11 cellular contexts compared by ENCODE assay signal in the genomic region with DNA sequence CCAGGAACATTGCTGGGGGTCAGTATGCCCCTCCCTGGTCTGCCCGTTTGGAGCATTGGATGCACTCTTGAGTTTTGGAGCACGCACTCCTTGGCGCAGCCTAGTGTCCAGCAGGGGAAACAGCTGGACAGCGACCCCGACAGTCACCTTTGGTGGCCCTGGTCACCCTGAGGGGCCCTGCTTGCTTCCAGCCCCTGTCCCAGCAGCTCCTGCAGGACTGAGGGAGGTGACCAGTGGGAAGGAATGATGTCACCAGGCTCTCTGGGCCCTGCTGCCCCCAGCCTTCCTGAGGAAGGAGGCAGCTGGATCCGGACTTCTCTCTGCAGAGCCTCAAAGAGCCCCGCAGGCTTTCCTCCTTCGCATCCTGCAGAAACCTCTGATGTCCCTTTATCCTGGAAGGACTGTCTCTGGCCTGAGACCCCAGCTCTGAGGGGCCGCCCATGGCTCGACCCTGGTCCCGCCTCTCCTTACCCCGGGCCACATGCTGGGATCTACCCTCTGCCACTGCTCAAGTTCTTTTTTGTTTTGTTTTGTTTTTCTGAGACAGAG. TPM values are rescaled to one million over a fixed set of nuclear protein-coding genes. Genes with fewer than 3 reads are reported as not detected.
DNase-seq lines count a peak whose midpoint lies in the region; ATAC-seq and TF ChIP-seq lines count a peak whose summit lies in the region.
"Had no signal": no experiment of that assay in that cellular context is flagged by ENCODE, and none has a peak within 500 bp of the region (broad histone marks: within the 10 kb centered on the region; RNA-seq: fewer than 3 reads in every experiment).

No MANE protein-coding gene starts in this region.

- no peak overlapping the region for H3K4me3 ChIP-seq in MG63

- no peaks in the 10 kb centered on the region for H3K9me3 Mint-ChIP-seq in stimulated activated naive CD8-positive, alpha-beta T cell treated with anti-CD3 and anti-CD28 coated beads, Interleukin-15, Interleukin-2, amounts not matched to agents 100 ng/mL and 50 ng/mL, for 24 hours
- no peaks in the 10 kb centered on the region for H3K9me3 Mint-ChIP-seq in central memory CD8-positive, alpha-beta T cell
- H3K9me3 Mint-ChIP-seq: memory B cell had no signal

- TF ChIP-seq CTCF in RWPE1 (conservative IDR thresholded peaks at IDR 0.05; ENCODE audit: low read depth) = no peak

- CTCF ChIA-PET in RWPE1 (lab: Yijun Ruan, JAX) = interaction anchor here (0.6 to 1.1 kb wide), 3 partner anchors 8 to 63 kb away, joined by 3 to 6 read pairs (median 3); no protein-coding TSS in a partner anchor

- no peaks in the 10 kb centered on the region for H3K27me3 ChIP-seq in MG63

- POLR2A ChIA-PET in RWPE1 (lab: Yijun Ruan, JAX; ENCODE audit: low non-redundant PET) = no interaction called here

- no peak for DNase-seq in stimulated activated naive CD8-positive, alpha-beta T cell treated with anti-CD3 and anti-CD28 coated beads, Interleukin-15, Interleukin-2, amounts not matched to agents 100 U/mL and 50 U/mL, for 24 hours
- no peak for DNase-seq in central memory CD8-positive, alpha-beta T cell (ENCODE audit: low spot score in 2 of 2)
- peak; percentile 89 for DNase-seq in mesenteric fat pad (ENCODE audit: low spot score)
- no peak for DNase-seq in MG63
- no peak for DNase-seq in RWPE1 (ENCODE audit: low spot score)
- DNase-seq in DMS79 treated with DMSO at 0.1 percent for 48 hours (lab: John Stamatoyannopoulos, UW) = no peak
- DNase-seq in stimulated activated naive CD4-positive, alpha-beta T cell treated with Interleukin-2 at 50 U/mL for 16 hours (lab: John Stamatoyannopoulos, UW) = no peak
- DNase-seq: NCI-H69 had no signal

- peaks cover 34% of the 10 kb centered on the region for H3K4me1 Mint-ChIP-seq in stimulated activated naive CD8-positive, alpha-beta T cell treated with anti-CD3 and anti-CD28 coated beads, Interleukin-15, Interleukin-2, amounts not matched to agents 100 ng/mL and 50 ng/mL, for 24 hours (ENCODE audit: low read depth)
- H3K4me1 Mint-ChIP-seq in central memory CD8-positive, alpha-beta T cell = peaks cover 33% of the 10 kb centered on the region

- H3K9me3 ChIP-seq in MG63 = no peaks in the 10 kb centered on the region

- H3K27me3 Mint-ChIP-seq in stimulated activated naive CD8-positive, alpha-beta T cell treated with anti-CD3 and anti-CD28 coated beads, Interleukin-15, Interleukin-2, amounts not matched to agents 100 ng/mL and 50 ng/mL, for 24 hours = no peaks in the 10 kb centered on the region
- no peaks in the 10 kb centered on the region for H3K27me3 Mint-ChIP-seq in central memory CD8-positive, alpha-beta T cell

- no peaks in the 10 kb centered on the region for H3K36me3 Mint-ChIP-seq in stimulated activated naive CD8-positive, alpha-beta T cell treated with anti-CD3 and anti-CD28 coated beads, Interleukin-15, Interleukin-2, amounts not matched to agents 100 ng/mL and 50 ng/mL, for 24 hours (ENCODE audit: low read depth)
- no peaks in the 10 kb centered on the region for H3K36me3 Mint-ChIP-seq in central memory CD8-positive, alpha-beta T cell (ENCODE audit: insufficient read depth)
- H3K36me3 Mint-ChIP-seq: memory B cell had no signal

- peak overlapping the region; percentile 53 for H3K4me3 Mint-ChIP-seq in stimulated activated naive CD8-positive, alpha-beta T cell treated with anti-CD3 and anti-CD28 coated beads, Interleukin-15, Interleukin-2, amounts not matched to agents 100 ng/mL and 50 ng/mL, for 24 hours
- peak overlapping the region; percentile 36 for H3K4me3 Mint-ChIP-seq in central memory CD8-positive, alpha-beta T cell
- H3K4me3 Mint-ChIP-seq: memory B cell had no signal

- no peak overlapping the region for H3K27ac ChIP-seq in RWPE1

- no peak overlapping the region for H3K27ac Mint-ChIP-seq in stimulated activated naive CD8-positive, alpha-beta T cell treated with anti-CD3 and anti-CD28 coated beads, Interleukin-15, Interleukin-2, amounts not matched to agents 100 ng/mL and 50 ng/mL, for 24 hours
- peak overlapping the region; percentile 41 for H3K27ac Mint-ChIP-seq in central memory CD8-positive, alpha-beta T cell (ENCODE audit: low read depth)
- H3K27ac Mint-ChIP-seq: memory B cell had no signal

- no peaks in the 10 kb centered on the region for H3K36me3 ChIP-seq in MG63

- no peak for ATAC-seq in stimulated activated naive CD8-positive, alpha-beta T cell treated with anti-CD3 and anti-CD28 coated beads, Interleukin-15, Interleukin-2, amounts not matched to agents 100 U/mL and 50 U/mL, for 24 hours
- no peak for ATAC-seq in central memory CD8-positive, alpha-beta T cell (replicated peaks; ENCODE audit: extremely low read depth, poor library complexity, severe bottlenecking)

RNA-seq across cellular contexts. Expression of gene ZSCAN10, which starts 11.8 kb away (rescaled TPM):
- total RNA-seq in mesenteric fat pad = not detected
- total RNA-seq in MG63 (2014; rRNA removed; shearing (Covaris generic); ENCODE audit: low replicate concordance) = not detected in 2 replicates
- total RNA-seq: subcutaneous adipose tissue had no signal

RNA-seq across cellular contexts. Expression of gene IL32, which starts 21.9 kb away (rescaled TPM):
- 36.0 TPM for total RNA-seq in mesenteric fat pad
- total RNA-seq in MG63 (2014; rRNA removed; shearing (Covaris generic); ENCODE audit: low replicate concordance) = 4.4 and 11.5 TPM in 2 replicates

RNA-seq across cellular contexts. Expression of gene ZNF205, which starts 25.1 kb away (rescaled TPM):
- 6.1 TPM for total RNA-seq in mesenteric fat pad
- total RNA-seq in MG63 (2014; rRNA removed; shearing (Covaris generic); ENCODE audit: low replicate concordance) = 15.5 and 22.6 TPM in 2 replicates

RNA-seq across cellular contexts. Expression of gene MMP25, which starts 41.0 kb away (rescaled TPM):
- 21.6 TPM for total RNA-seq in mesenteric fat pad
- not detected in 2 replicates for total RNA-seq in MG63 (2014; rRNA removed; shearing (Covaris generic); ENCODE audit: low replicate concordance)

RNA-seq across cellular contexts. Expression of gene ZNF213, which starts 47.5 kb away (rescaled TPM):
- total RNA-seq in mesenteric fat pad = 6.0 TPM
- total RNA-seq in MG63 (2014; rRNA removed; shearing (Covaris generic); ENCODE audit: low replicate concordance) = 2.8 and 11.9 TPM in 2 replicates
